ENCODE assay signal across 8 cellular contexts in the genomic region with DNA sequence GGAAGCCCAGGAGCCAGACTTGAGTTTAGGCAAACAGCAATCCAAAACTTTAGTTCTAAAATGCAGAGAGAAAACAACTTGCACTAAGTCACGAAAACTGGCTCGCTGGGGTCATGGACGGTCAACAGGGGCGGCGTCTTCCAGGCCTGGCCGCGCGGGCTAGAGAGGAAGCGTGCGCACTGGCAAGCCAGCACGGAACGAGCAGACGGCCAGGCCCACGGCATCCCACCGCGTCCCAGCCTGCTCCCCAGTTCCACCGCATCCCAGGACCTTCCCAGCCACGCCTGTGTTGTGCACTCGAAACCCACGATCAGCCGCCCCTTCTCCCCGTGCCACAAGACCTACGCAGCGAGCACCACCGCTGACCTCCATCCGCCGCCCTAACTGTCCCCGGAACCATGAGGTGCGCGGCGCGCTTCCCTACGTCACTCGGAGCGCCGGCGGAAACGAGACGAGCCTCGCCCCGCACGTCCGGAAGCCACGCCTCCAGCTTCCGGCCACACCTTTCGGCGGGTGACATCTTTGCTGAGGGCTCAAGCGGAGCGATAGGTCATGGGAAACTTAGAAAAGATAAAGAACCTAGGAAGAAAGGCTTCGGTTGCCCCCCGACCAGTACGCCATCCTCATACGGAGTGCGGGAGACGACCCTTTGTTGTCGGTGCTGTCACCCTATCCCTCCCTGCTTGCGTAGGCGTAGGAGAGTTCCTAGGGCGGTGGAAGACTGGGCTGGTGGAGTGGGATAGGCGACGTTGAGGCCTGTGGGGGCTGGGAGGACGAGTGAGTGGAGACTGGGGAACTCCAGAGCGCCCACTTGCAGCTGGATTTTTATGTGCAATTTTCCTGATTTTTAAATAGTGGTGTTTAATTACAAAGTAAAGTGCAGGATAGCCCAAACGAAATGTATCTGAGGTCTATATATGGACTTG. TPM values are rescaled to one million over a fixed set of nuclear protein-coding genes. Genes with fewer than 3 reads are reported as not detected.
DNase-seq lines count a peak whose midpoint lies in the region; ATAC-seq and TF ChIP-seq lines count a peak whose summit lies in the region.

Gene TBRG4, minus strand, starts transcription at position 400 of the 926 bp plus-strand sequence. CDS start 2,460 bp downstream, outside the sequence.

- peaks cover 20% of the 10 kb centered on the region for H3K27me3 Mint-ChIP-seq in activated T-helper 2 cell treated with anti-CD3 and anti-CD28 coated beads, Interferon-gamma antibody, Interleukin-2, Interleukin-4, amounts not matched to agents 10 μg/mL and 5 μg/mL and 100 μg/mL, durations not matched to agents 14 hours and 24 hours and 36 hours (ENCODE audit: low read depth)
- no peaks in the 10 kb centered on the region for H3K27me3 Mint-ChIP-seq in naive thymus-derived CD8-positive, alpha-beta T cell

- DNase-seq in ELR (ENCODE audit: low read depth) (peak; percentile 97), H4 (ENCODE audit: low spot score) (peak; percentile 99), LNCaP clone FGC (ENCODE audit: low read depth) (peak; percentile 86), RWPE1 (ENCODE audit: low spot score) (peak; percentile 93), fibroblast of mammary gland (ENCODE audit: low read depth) (peak; percentile 89)
- DNase-seq in activated T-helper 2 cell treated with anti-CD3 and anti-CD28 coated beads, Interferon-gamma antibody, Interleukin-2, Interleukin-4, amounts not matched to agents 10 μg/mL and 5 μg/mL and 100 μg/mL, durations not matched to agents 14 hours and 24 hours and 36 hours (ENCODE audit: low spot score) = peak; percentile 93
- DNase-seq in naive thymus-derived CD8-positive, alpha-beta T cell = peak; percentile 90 to 96 (median 94)
- DNase-seq in stimulated activated naive CD4-positive, alpha-beta T cell (lab: John Stamatoyannopoulos, UW) = peak; percentile 87 to 93 (median 90)

- CTCF ChIA-PET in RWPE1 (lab: Yijun Ruan, JAX) = interaction anchor here (0.6 to 1.2 kb wide), 3 partner anchors 25 to 138 kb away, joined by 3 to 4 read pairs (median 3); no protein-coding TSS in a partner anchor

- H3K4me1 Mint-ChIP-seq in activated T-helper 2 cell treated with anti-CD3 and anti-CD28 coated beads, Interferon-gamma antibody, Interleukin-2, Interleukin-4, amounts not matched to agents 10 μg/mL and 5 μg/mL and 100 μg/mL, durations not matched to agents 14 hours and 24 hours and 36 hours (ENCODE audit: low read depth) = peaks cover 34% of the 10 kb centered on the region
- H3K4me1 Mint-ChIP-seq in naive thymus-derived CD8-positive, alpha-beta T cell = peaks cover 19 to 56% (median 49%) of the 10 kb centered on the region in 4 donors

- intact Hi-C loops in activated T-helper 2 cell treated with anti-CD3 and anti-CD28 coated beads, Interferon-gamma antibody, Interleukin-2, Interleukin-4, amounts not matched to agents 10 μg/mL and 5 μg/mL and 100 μg/mL, durations not matched to agents 14 hours and 24 hours and 36 hours (cut with micrococcal nuclease) = loop anchor here (1.0 to 5.0 kb wide), 6 partner anchors 83 to 529 kb away; partner anchors contain the start of genes CCM2, PURB and TMED4

- H3K27ac ChIP-seq in RWPE1 = peak within 1 kb of the TSS; percentile 93

- TF ChIP-seq CTCF in LNCaP clone FGC (IDR thresholded peaks at IDR 0.05; ENCODE audit: control insufficient read depth, extremely low read depth, insufficient read depth) (peak; percentile 55), RWPE1 (conservative IDR thresholded peaks at IDR 0.05; ENCODE audit: low read depth) (no peak; the same call in 1 of the 2 replicates), fibroblast of mammary gland (conservative IDR thresholded peaks at IDR 0.05; ENCODE audit: control insufficient read depth, insufficient read depth, low read depth, low read length) (peak; percentile 25)

- ATAC-seq in naive thymus-derived CD8-positive, alpha-beta T cell = peak; percentile 80

- peak within 1 kb of the TSS; percentile 98 for H3K4me3 Mint-ChIP-seq in activated T-helper 2 cell treated with anti-CD3 and anti-CD28 coated beads, Interferon-gamma antibody, Interleukin-2, Interleukin-4, amounts not matched to agents 10 μg/mL and 5 μg/mL and 100 μg/mL, durations not matched to agents 14 hours and 24 hours and 36 hours (ENCODE audit: low read depth)
- H3K4me3 Mint-ChIP-seq in naive thymus-derived CD8-positive, alpha-beta T cell = peak within 1 kb of the TSS; percentile 93 to 100 (median 96)

- peaks cover 43% of the 10 kb centered on the region for H3K36me3 Mint-ChIP-seq in activated T-helper 2 cell treated with anti-CD3 and anti-CD28 coated beads, Interferon-gamma antibody, Interleukin-2, Interleukin-4, amounts not matched to agents 10 μg/mL and 5 μg/mL and 100 μg/mL, durations not matched to agents 14 hours and 24 hours and 36 hours (ENCODE audit: low read depth)
- H3K36me3 Mint-ChIP-seq in naive thymus-derived CD8-positive, alpha-beta T cell = peaks cover 0 to 28% (median 10%) of the 10 kb centered on the region in 3 donors

- H3K9me3 Mint-ChIP-seq in activated T-helper 2 cell treated with anti-CD3 and anti-CD28 coated beads, Interferon-gamma antibody, Interleukin-2, Interleukin-4, amounts not matched to agents 10 μg/mL and 5 μg/mL and 100 μg/mL, durations not matched to agents 14 hours and 24 hours and 36 hours = no peaks in the 10 kb centered on the region
- H3K9me3 Mint-ChIP-seq in naive thymus-derived CD8-positive, alpha-beta T cell = peaks cover 0 to 1% (median 0%) of the 10 kb centered on the region in 9 donors

- H3K27ac Mint-ChIP-seq in activated T-helper 2 cell treated with anti-CD3 and anti-CD28 coated beads, Interferon-gamma antibody, Interleukin-2, Interleukin-4, amounts not matched to agents 10 μg/mL and 5 μg/mL and 100 μg/mL, durations not matched to agents 14 hours and 24 hours and 36 hours = peak within 1 kb of the TSS; percentile 96
- peak within 1 kb of the TSS; percentile 97 to 100 (median 99) for H3K27ac Mint-ChIP-seq in naive thymus-derived CD8-positive, alpha-beta T cell

- POLR2A ChIA-PET in RWPE1 (lab: Yijun Ruan, JAX; ENCODE audit: low non-redundant PET) = interaction anchor here (0.5 to 1.3 kb wide), 5 partner anchors 9 to 246 kb away, joined by 3 to 6 read pairs (median 3); no protein-coding TSS in a partner anchor
- POLR2A ChIA-PET in naive thymus-derived CD8-positive, alpha-beta T cell (lab: Charles Lee) = interaction anchor here (0.6 to 4.2 kb wide), 33 partner anchors 8 to 1242 kb away, joined by 3 to 38 read pairs (median 5); partner anchors contain the start of genes CCM2, DDX56, H2AZ2 and MRPS24

- H3K4me3 ChIP-seq in LNCaP clone FGC (ENCODE audit: low read depth, low read length) (peak within 1 kb of the TSS; percentile 83), fibroblast of mammary gland (ENCODE audit: control insufficient read depth, low read depth, low read length) (peak within 1 kb of the TSS; percentile 93)

RNA-seq across cellular contexts. Expression of gene TBRG4, which starts in this region (rescaled TPM):
- total RNA-seq in H4 (2014; rRNA removed; shearing (Covaris generic)) = 106 and 120 TPM in 2 replicates
- 167 and 180 TPM in 2 replicates for total RNA-seq in activated T-helper 2 cell treated with anti-CD3 and anti-CD28 coated beads, Interferon-gamma antibody, Interleukin-2, Interleukin-4, amounts not matched to agents 10 μg/mL and 5 μg/mL and 100 μg/mL, durations not matched to agents 14 hours and 24 hours and 36 hours
- total RNA-seq in naive thymus-derived CD8-positive, alpha-beta T cell = 100 to 1,000 TPM; 154 to 167 TPM
- 10 to 100 TPM; 51.3 to 95.7 (median 69.0) TPM for polyA plus RNA-seq in naive thymus-derived CD8-positive, alpha-beta T cell

Comparison
In these comparisons a context has a peak if more than half of its experiments do, and no peak if none do; other contexts are left out.
1. Peak in every context shown above with its lines: DNase-seq, ATAC-seq, H3K4me3 ChIP-seq and H3K27ac ChIP-seq.